ENCODE assay signal across 1 cellular context in the genomic region with DNA sequence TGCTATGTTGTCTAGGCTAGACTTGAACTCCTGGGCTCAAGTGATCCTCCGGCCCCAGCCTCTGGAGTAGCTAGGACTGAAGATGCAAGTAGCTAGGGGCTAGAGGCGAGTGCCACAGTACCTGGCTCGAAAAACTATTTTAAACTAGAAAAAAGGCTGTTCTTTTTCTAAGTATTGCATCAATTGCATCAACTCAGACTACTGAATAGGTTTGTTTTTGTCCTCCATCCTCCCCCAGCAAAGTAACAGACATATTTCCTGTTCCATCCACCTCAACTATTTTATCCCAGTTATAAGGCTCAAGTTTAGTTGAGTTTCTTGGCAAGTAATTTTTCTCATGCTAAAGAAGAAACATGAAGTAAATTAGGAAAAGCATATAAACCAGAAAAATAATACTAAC.
TF ChIP-seq lines count a peak whose summit lies in the region.

No MANE protein-coding gene starts in this region.

TF ChIP-seq in IMR-90, 13 proteins besides CTCF, POLR2A, EP300 and RAD21 (continued from another document):
- peak; percentile 51; the same call in 1 of the 2 replicates for TF ChIP-seq CEBPB (IDR thresholded peaks at IDR 0.05; ENCODE audit: low read depth, low read length)
TF ChIP-seq in IMR-90: peak in this region for 1.
